1 cellular context compared by ENCODE assay signal in the genomic region with DNA sequence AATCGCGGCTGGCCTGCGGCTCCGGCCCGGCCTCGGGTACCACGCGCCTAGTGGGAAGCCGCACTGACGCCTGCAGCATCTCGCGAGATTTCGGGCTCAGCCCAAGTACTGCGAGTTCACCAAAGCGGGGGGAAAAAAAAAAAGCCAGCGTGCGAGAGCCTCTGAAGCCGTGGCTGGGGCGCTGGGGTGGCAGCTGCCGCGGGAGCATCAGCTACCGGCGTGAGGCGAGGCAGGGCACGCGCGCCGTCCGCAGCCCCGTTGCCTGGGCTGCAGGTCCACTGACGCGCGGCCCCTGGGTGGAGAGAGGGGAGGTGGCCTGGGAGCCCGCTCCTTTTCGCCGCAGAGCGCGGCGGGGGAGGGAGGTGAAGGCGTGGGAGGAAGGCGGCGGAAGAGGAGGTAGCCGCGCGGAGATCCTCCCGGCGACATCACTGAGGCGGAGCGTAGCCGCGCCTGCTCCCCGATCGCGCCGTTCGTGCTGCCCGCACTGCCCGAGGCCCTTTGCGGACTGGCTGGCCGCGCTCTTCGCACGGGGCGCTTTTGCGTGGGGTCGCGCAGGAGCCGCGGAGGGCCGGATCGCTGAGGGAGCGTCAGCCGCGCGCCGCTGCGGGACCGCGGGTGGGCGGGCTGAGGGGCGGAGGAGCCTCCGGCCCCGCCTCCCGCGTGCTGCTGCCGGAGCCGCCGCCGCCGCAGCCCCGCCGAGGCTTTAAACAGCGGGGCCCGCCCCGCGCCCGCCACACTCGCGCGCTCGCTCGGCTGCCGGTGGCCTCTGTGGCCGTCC.
TF ChIP-seq lines count a peak whose summit lies in the region.

A gene (plus strand): TSS at position 734 of the 778 bp plus-strand sequence. CDS start 189 bp downstream, outside the sequence.

TF ChIP-seq in HepG2, 621 proteins besides CTCF, POLR2A, EP300 and RAD21 (continued from another document and continues in another):
- TF ChIP-seq, protein P1, sequence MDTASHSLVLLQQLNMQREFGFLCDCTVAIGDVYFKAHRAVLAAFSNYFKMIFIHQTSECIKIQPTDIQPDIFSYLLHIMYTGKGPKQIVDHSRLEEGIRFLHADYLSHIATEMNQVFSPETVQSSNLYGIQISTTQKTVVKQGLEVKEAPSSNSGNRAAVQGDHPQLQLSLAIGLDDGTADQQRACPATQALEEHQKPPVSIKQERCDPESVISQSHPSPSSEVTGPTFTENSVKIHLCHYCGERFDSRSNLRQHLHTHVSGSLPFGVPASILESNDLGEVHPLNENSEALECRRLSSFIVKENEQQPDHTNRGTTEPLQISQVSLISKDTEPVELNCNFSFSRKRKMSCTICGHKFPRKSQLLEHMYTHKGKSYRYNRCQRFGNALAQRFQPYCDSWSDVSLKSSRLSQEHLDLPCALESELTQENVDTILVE (CRISPR knock-in tag; IDR thresholded peaks at IDR 0.05), result no peak
- TF ChIP-seq, protein P2, sequence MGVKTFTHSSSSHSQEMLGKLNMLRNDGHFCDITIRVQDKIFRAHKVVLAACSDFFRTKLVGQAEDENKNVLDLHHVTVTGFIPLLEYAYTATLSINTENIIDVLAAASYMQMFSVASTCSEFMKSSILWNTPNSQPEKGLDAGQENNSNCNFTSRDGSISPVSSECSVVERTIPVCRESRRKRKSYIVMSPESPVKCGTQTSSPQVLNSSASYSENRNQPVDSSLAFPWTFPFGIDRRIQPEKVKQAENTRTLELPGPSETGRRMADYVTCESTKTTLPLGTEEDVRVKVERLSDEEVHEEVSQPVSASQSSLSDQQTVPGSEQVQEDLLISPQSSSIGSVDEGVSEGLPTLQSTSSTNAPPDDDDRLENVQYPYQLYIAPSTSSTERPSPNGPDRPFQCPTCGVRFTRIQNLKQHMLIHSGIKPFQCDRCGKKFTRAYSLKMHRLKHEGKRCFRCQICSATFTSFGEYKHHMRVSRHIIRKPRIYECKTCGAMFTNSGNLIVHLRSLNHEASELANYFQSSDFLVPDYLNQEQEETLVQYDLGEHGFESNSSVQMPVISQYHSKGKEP (CRISPR knock-in tag; IDR thresholded peaks at IDR 0.05), result no peak
- TF ChIP-seq HNRNPUL1 (IDR thresholded peaks at IDR 0.05; ENCODE audit: low read depth, low read length) (no peak), AHR (CRISPR knock-in tag; IDR thresholded peaks at IDR 0.05) (no peak), MTF2 (CRISPR knock-in tag; IDR thresholded peaks at IDR 0.05; ENCODE audit: borderline replicate concordance) (peak; percentile 97), ZNF598 (CRISPR knock-in tag; IDR thresholded peaks at IDR 0.05; ENCODE audit: borderline replicate concordance) (no peak), TBX3 (IDR thresholded peaks at IDR 0.05; ENCODE audit: borderline replicate concordance) (no peak), ZMAT3 (CRISPR knock-in tag; conservative IDR thresholded peaks at IDR 0.05) (no peak), FOXA1 (IDR thresholded peaks at IDR 0.05) (no peak), FOXA1 (CRISPR knock-in tag; IDR thresholded peaks at IDR 0.05) (no peak), SCMH1 (CRISPR knock-in tag; IDR thresholded peaks at IDR 0.05; ENCODE audit: borderline replicate concordance) (no peak), SP1 (IDR thresholded peaks at IDR 0.05) (no peak), SP1 (CRISPR knock-in tag; IDR thresholded peaks at IDR 0.05) (no peak; the same call in 1 of the 2 replicates), PITX1 (CRISPR knock-in tag; IDR thresholded peaks at IDR 0.05) (no peak), ZNF552 (CRISPR knock-in tag; IDR thresholded peaks at IDR 0.05; ENCODE audit: borderline replicate concordance) (no peak; the same call in 1 of the 2 replicates), ZNF160 (CRISPR knock-in tag; IDR thresholded peaks at IDR 0.05) (peak; percentile 40; the same call in 1 of the 2 replicates), RAD51 (IDR thresholded peaks at IDR 0.05; ENCODE audit: borderline replicate concordance) (no peak), ZNF672 (CRISPR knock-in tag; IDR thresholded peaks at IDR 0.05) (no peak), ARHGAP35 (CRISPR knock-in tag; IDR thresholded peaks at IDR 0.05; ENCODE audit: borderline replicate concordance) (no peak), SAP130 (CRISPR knock-in tag; IDR thresholded peaks at IDR 0.05; ENCODE audit: low read depth) (peak; percentile 65), NR2C2 (CRISPR knock-in tag; IDR thresholded peaks at IDR 0.05; ENCODE audit: borderline replicate concordance) (no peak), RBM39 (IDR thresholded peaks at IDR 0.05; ENCODE audit: low read depth, low read length, poor library complexity, severe bottlenecking) (no peak), YEATS2 (CRISPR knock-in tag; IDR thresholded peaks at IDR 0.05; ENCODE audit: borderline replicate concordance) (no peak), SALL2 (CRISPR knock-in tag; IDR thresholded peaks at IDR 0.05) (peak; percentile 30; the same call in 1 of the 2 replicates), SSRP1 (CRISPR knock-in tag; IDR thresholded peaks at IDR 0.05) (no peak), ZC3H13 (CRISPR knock-in tag; IDR thresholded peaks at IDR 0.05) (no peak; the same call in 1 of the 2 replicates), HNF4A (CRISPR knock-in tag; IDR thresholded peaks at IDR 0.05) (no peak), ZBTB20 (CRISPR knock-in tag; IDR thresholded peaks at IDR 0.05; ENCODE audit: borderline replicate concordance, low read depth) (no peak), KDM3A (CRISPR knock-in tag; IDR thresholded peaks at IDR 0.05; ENCODE audit: low read depth) (no peak), SNAI1 (CRISPR knock-in tag; IDR thresholded peaks at IDR 0.05; ENCODE audit: borderline replicate concordance) (no peak; the same call in 1 of the 2 replicates), MTA3 (CRISPR knock-in tag; IDR thresholded peaks at IDR 0.05) (no peak), KDM4B (CRISPR knock-in tag; IDR thresholded peaks at IDR 0.05) (no peak), MAFK (conservative IDR thresholded peaks at IDR 0.05 in 1 of 2, IDR thresholded peaks at IDR 0.05 in 1 of 2; ENCODE audit: low read length in 2 of 2) (no peak), ZNF720 (CRISPR knock-in tag; IDR thresholded peaks at IDR 0.05) (no peak), TCF12 (IDR thresholded peaks at IDR 0.05) (no peak), TCF12 (CRISPR knock-in tag; IDR thresholded peaks at IDR 0.05) (no peak), ZNF496 (CRISPR knock-in tag; IDR thresholded peaks at IDR 0.05; ENCODE audit: insufficient replicate concordance) (no peak), ZNF703 (CRISPR knock-in tag; IDR thresholded peaks at IDR 0.05; ENCODE audit: borderline replicate concordance) (no peak), ZNF782 (CRISPR knock-in tag; IDR thresholded peaks at IDR 0.05; ENCODE audit: borderline replicate concordance) (no peak), ZNF562 (CRISPR knock-in tag; IDR thresholded peaks at IDR 0.05; ENCODE audit: borderline replicate concordance) (no peak), SIX4 (CRISPR knock-in tag; IDR thresholded peaks at IDR 0.05) (no peak), ZNF121 (CRISPR knock-in tag; IDR thresholded peaks at IDR 0.05) (no peak), SETDB1 (CRISPR knock-in tag; IDR thresholded peaks at IDR 0.05; ENCODE audit: borderline replicate concordance) (no peak)
- TF ChIP-seq, protein P3, sequence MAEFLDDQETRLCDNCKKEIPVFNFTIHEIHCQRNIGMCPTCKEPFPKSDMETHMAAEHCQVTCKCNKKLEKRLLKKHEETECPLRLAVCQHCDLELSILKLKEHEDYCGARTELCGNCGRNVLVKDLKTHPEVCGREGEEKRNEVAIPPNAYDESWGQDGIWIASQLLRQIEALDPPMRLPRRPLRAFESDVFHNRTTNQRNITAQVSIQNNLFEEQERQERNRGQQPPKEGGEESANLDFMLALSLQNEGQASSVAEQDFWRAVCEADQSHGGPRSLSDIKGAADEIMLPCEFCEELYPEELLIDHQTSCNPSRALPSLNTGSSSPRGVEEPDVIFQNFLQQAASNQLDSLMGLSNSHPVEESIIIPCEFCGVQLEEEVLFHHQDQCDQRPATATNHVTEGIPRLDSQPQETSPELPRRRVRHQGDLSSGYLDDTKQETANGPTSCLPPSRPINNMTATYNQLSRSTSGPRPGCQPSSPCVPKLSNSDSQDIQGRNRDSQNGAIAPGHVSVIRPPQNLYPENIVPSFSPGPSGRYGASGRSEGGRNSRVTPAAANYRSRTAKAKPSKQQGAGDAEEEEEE (CRISPR knock-in tag; IDR thresholded peaks at IDR 0.05; ENCODE audit: borderline replicate concordance), result no peak
- TF ChIP-seq, protein P4, sequence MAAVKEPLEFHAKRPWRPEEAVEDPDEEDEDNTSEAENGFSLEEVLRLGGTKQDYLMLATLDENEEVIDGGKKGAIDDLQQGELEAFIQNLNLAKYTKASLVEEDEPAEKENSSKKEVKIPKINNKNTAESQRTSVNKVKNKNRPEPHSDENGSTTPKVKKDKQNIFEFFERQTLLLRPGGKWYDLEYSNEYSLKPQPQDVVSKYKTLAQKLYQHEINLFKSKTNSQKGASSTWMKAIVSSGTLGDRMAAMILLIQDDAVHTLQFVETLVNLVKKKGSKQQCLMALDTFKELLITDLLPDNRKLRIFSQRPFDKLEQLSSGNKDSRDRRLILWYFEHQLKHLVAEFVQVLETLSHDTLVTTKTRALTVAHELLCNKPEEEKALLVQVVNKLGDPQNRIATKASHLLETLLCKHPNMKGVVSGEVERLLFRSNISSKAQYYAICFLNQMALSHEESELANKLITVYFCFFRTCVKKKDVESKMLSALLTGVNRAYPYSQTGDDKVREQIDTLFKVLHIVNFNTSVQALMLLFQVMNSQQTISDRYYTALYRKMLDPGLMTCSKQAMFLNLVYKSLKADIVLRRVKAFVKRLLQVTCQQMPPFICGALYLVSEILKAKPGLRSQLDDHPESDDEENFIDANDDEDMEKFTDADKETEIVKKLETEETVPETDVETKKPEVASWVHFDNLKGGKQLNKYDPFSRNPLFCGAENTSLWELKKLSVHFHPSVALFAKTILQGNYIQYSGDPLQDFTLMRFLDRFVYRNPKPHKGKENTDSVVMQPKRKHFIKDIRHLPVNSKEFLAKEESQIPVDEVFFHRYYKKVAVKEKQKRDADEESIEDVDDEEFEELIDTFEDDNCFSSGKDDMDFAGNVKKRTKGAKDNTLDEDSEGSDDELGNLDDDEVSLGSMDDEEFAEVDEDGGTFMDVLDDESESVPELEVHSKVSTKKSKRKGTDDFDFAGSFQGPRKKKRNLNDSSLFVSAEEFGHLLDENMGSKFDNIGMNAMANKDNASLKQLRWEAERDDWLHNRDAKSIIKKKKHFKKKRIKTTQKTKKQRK (IDR thresholded peaks at IDR 0.05; ENCODE audit: low read length), result no peak
- TF ChIP-seq, protein P5, sequence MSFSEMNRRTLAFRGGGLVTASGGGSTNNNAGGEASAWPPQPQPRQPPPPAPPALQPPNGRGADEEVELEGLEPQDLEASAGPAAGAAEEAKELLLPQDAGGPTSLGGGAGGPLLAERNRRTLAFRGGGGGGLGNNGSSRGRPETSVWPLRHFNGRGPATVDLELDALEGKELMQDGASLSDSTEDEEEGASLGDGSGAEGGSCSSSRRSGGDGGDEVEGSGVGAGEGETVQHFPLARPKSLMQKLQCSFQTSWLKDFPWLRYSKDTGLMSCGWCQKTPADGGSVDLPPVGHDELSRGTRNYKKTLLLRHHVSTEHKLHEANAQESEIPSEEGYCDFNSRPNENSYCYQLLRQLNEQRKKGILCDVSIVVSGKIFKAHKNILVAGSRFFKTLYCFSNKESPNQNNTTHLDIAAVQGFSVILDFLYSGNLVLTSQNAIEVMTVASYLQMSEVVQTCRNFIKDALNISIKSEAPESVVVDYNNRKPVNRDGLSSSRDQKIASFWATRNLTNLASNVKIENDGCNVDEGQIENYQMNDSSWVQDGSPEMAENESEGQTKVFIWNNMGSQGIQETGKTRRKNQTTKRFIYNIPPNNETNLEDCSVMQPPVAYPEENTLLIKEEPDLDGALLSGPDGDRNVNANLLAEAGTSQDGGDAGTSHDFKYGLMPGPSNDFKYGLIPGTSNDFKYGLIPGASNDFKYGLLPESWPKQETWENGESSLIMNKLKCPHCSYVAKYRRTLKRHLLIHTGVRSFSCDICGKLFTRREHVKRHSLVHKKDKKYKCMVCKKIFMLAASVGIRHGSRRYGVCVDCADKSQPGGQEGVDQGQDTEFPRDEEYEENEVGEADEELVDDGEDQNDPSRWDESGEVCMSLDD (CRISPR knock-in tag; IDR thresholded peaks at IDR 0.05; ENCODE audit: borderline replicate concordance), result no peak
- TF ChIP-seq, protein P6, sequence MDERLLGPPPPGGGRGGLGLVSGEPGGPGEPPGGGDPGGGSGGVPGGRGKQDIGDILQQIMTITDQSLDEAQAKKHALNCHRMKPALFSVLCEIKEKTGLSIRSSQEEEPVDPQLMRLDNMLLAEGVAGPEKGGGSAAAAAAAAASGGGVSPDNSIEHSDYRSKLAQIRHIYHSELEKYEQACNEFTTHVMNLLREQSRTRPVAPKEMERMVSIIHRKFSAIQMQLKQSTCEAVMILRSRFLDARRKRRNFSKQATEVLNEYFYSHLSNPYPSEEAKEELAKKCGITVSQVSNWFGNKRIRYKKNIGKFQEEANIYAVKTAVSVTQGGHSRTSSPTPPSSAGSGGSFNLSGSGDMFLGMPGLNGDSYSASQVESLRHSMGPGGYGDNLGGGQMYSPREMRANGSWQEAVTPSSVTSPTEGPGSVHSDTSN (CRISPR knock-in tag; IDR thresholded peaks at IDR 0.05), result no peak
- TF ChIP-seq, protein P7, sequence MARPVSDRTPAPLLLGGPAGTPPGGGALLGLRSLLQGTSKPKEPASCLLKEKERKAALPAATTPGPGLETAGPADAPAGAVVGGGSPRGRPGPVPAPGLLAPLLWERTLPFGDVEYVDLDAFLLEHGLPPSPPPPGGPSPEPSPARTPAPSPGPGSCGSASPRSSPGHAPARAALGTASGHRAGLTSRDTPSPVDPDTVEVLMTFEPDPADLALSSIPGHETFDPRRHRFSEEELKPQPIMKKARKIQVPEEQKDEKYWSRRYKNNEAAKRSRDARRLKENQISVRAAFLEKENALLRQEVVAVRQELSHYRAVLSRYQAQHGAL (CRISPR knock-in tag; IDR thresholded peaks at IDR 0.05; ENCODE audit: not compliant biosample characterization), result no peak
- TF ChIP-seq, protein P8, sequence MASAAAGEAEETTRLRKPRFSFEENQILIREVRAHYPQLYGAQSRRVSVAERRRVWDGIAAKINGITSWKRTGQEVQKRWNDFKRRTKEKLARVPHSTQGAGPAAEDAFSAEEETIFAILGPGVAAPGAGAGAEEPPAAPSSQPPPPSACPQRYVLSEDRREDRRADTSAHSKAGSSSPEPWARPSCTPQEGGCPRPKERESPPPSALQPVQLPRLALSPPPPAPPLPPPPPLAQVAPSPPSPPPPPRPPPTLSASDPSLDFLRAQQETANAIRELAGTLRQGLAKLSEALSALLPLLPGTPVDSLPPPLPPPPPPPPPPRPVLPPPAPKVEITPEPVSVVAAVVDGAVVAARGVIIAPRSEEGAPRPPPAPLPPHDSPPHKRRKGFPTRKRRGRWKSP (CRISPR knock-in tag; IDR thresholded peaks at IDR 0.05), result peak; percentile 53; the same call in 1 of the 2 replicates
